ENCODE assay signal across 17 cellular contexts in genomic region chr4:29390921-29391320, GRCh38.
DNase-seq lines count a peak whose midpoint lies in the region; ATAC-seq and TF ChIP-seq lines count a peak whose summit lies in the region.
"Had no signal": no experiment of that assay in that cellular context is flagged by ENCODE, and none has a peak within 500 bp of the region (broad histone marks: within the 10 kb centered on the region; RNA-seq: fewer than 3 reads in every experiment).

No MANE protein-coding gene starts in this region.

- peaks cover 9% of the 10 kb centered on the region; the same call in 1 of the 2 replicates for H3K9me3 ChIP-seq in SU-DHL-6 (ENCODE audit: insufficient read depth, low read length)
- H3K9me3 ChIP-seq in right lobe of liver: no peaks in the 10 kb centered on the region

- no peaks in the 10 kb centered on the region for H3K79me2 ChIP-seq in SU-DHL-6 (ENCODE audit: insufficient read depth, low read length)

- DNase-seq in AG09309 (ENCODE audit: low read depth) (peak; percentile 64), HFFc6 (peak; percentile 75), foreskin melanocyte (peak; percentile 86), omental fat pad (ENCODE audit: low spot score) (no peak), ecto neural progenitor cell (ENCODE audit: low spot score) (no peak), right lobe of liver (no peak), endothelial cell (ENCODE audit: low spot score) (no peak)
- DNase-seq: 8988T; ACHN; C1 segment of cervical spinal cord; CD4-positive, alpha-beta T cell; DMS79; GF-D8; HCEC 1CT had no signal

- H3K9ac ChIP-seq in SU-DHL-6 (ENCODE audit: low read length): no peak overlapping the region

- no peak for ATAC-seq in omental fat pad (ENCODE audit: low FRiP score)
- no peak for ATAC-seq in right lobe of liver

- H4K20me1 ChIP-seq in SU-DHL-6 (ENCODE audit: low read depth, low read length): no peaks in the 10 kb centered on the region

- H3K4me1 Mint-ChIP-seq in HFFc6 (ENCODE audit: low read depth) (peaks cover 22% of the 10 kb centered on the region), endothelial cell (ENCODE audit: unreplicated experiment) (no peaks in the 10 kb centered on the region)
- H3K4me1 Mint-ChIP-seq: B cell, IgD-negative memory B cell had no signal

- H3K36me3 ChIP-seq in SU-DHL-6 (ENCODE audit: low read length) (0 out of 2 replicates have a peak, but pooled peaks cover 7% of the 10 kb centered on the region), right lobe of liver (no peaks in the 10 kb centered on the region)

- H3K36me3 Mint-ChIP-seq in HFFc6 (ENCODE audit: low read depth): peaks cover 18% of the 10 kb centered on the region
- H3K36me3 Mint-ChIP-seq in endothelial cell (ENCODE audit: low read depth, unreplicated experiment): no peaks in the 10 kb centered on the region
- H3K36me3 Mint-ChIP-seq: IgD-negative memory B cell had no signal

- H3K9me3 Mint-ChIP-seq in HFFc6: peaks cover 17% of the 10 kb centered on the region
- peaks cover 5% of the 10 kb centered on the region for H3K9me3 Mint-ChIP-seq in endothelial cell (ENCODE audit: unreplicated experiment)

- H3K4me3 Mint-ChIP-seq in HFFc6: peak overlapping the region; percentile 38; the same call in 1 of the 2 replicates
- H3K4me3 Mint-ChIP-seq in endothelial cell (ENCODE audit: unreplicated experiment): no peak overlapping the region
- H3K4me3 Mint-ChIP-seq: B cell; CD4-positive, alpha-beta T cell; IgD-negative memory B cell had no signal

- TF ChIP-seq CTCF in AG09309 (IDR thresholded peaks at IDR 0.05; ENCODE audit: control insufficient read depth, insufficient read depth, low read depth, low read length, missing control alignments) (no peak), HFFc6 (IDR thresholded peaks at IDR 0.05) (no peak), SU-DHL-6 (IDR thresholded peaks at IDR 0.05; ENCODE audit: insufficient read depth, low read length, poor library complexity, severe bottlenecking) (no peak), omental fat pad (IDR thresholded peaks at IDR 0.05) (no peak), right lobe of liver (IDR thresholded peaks at IDR 0.05) (no peak), endothelial cell (IDR thresholded peaks at IDR 0.05; ENCODE audit: unreplicated experiment) (no peak)

- H3K27me3 Mint-ChIP-seq in HFFc6 (ENCODE audit: insufficient read depth): no peaks in the 10 kb centered on the region
- no peaks in the 10 kb centered on the region for H3K27me3 Mint-ChIP-seq in endothelial cell (ENCODE audit: unreplicated experiment)
- H3K27me3 Mint-ChIP-seq: B cell; CD4-positive, alpha-beta T cell; IgD-negative memory B cell had no signal

- H3K27me3 ChIP-seq in SU-DHL-6 (ENCODE audit: low read length): no peaks in the 10 kb centered on the region
- no peaks in the 10 kb centered on the region for H3K27me3 ChIP-seq in right lobe of liver

- TF ChIP-seq POLR2A in right lobe of liver (IDR thresholded peaks at IDR 0.05): no peak

- WGBS in right lobe of liver (ENCODE audit: insufficient coverage, low coverage, low lambda C conversion rate, missing lambda C conversion rate): 81% methylated on average over 1 of the region's 1 CpG

- H3K4me3 ChIP-seq in AG09309 (ENCODE audit: control insufficient read depth, low read depth, low read length) (no peak overlapping the region), SU-DHL-6 (ENCODE audit: insufficient read depth, low read length, poor library complexity, severe bottlenecking) (no peak overlapping the region), right lobe of liver (no peak overlapping the region)

- peak overlapping the region; percentile 43 for H2AFZ ChIP-seq in SU-DHL-6 (ENCODE audit: low read depth, low read length, severe bottlenecking)

- no peaks in the 10 kb centered on the region for H3F3A ChIP-seq in SU-DHL-6 (ENCODE audit: insufficient read depth)

- H3K4me2 ChIP-seq in SU-DHL-6 (ENCODE audit: low read depth, low read length, poor library complexity, severe bottlenecking): no peak overlapping the region

- H3K27ac ChIP-seq in SU-DHL-6 (ENCODE audit: low read depth, low read length): no peak overlapping the region
- no peak overlapping the region for H3K27ac ChIP-seq in right lobe of liver

- H3K9me2 ChIP-seq in SU-DHL-6 (replicated peaks; ENCODE audit: insufficient read depth, low read length): no peaks in the 10 kb centered on the region

- H3K4me1 ChIP-seq in right lobe of liver: no peaks in the 10 kb centered on the region

- intact Hi-C loops in right lobe of liver (cut with DNase I): no loop called here

- H3K27ac Mint-ChIP-seq in HFFc6 (peak overlapping the region; percentile 33), endothelial cell (ENCODE audit: unreplicated experiment) (no peak overlapping the region)
- H3K27ac Mint-ChIP-seq: B cell; CD4-positive, alpha-beta T cell; IgD-negative memory B cell had no signal

Comparison
In these comparisons a context has a peak if more than half of its experiments do, and no peak if none do; other contexts are left out.
1. DNase-seq: peak in AG09309 (single experiment), HFFc6 (single experiment) and foreskin melanocyte (single experiment); none in omental fat pad (single experiment), ecto neural progenitor cell (single experiment), right lobe of liver (0 of 3) and endothelial cell (single experiment).